In genomic region chr11:128666397-128666796, GRCh38 we compare ENCODE assay signal across 27 cellular contexts.
"Had no signal": no experiment of that assay in that cellular context is flagged by ENCODE, and none has a peak within 500 bp of the region (broad histone marks: within the 10 kb centered on the region; RNA-seq: fewer than 3 reads in every experiment).

No MANE protein-coding gene starts in this region.

- H3K9me3 ChIP-seq: colonic mucosa, esophagus muscularis mucosa, gastroesophageal sphincter, heart left ventricle, prostate gland, right atrium auricular region, sigmoid colon, stomach, thyroid gland had no signal

- H3K4me3 ChIP-seq: colonic mucosa, esophagus muscularis mucosa, gastroesophageal sphincter, heart left ventricle, hepatocyte, lung, prostate gland, right atrium auricular region, sigmoid colon, stomach, thyroid gland had no signal

- H3K4me1 ChIP-seq: colonic mucosa, esophagus muscularis mucosa, foreskin keratinocyte, gastroesophageal sphincter, prostate gland, right atrium auricular region, sigmoid colon, stomach had no signal

- H3K27me3 ChIP-seq: right atrium auricular region, sigmoid colon, thyroid gland had no signal

- DNase-seq: colonic mucosa; effector CD8-positive, alpha-beta T cell; endodermal cell; foreskin keratinocyte; heart left ventricle; kidney; midbrain; naive thymus-derived CD8-positive, alpha-beta T cell; nephron progenitor cell; nucleus accumbens; sigmoid colon; stimulated activated CD4-positive, alpha-beta T cell treated with anti-CD3 and anti-CD28 coated beads, Interleukin-2, amount 100 ng/mL, for 24 hours; stimulated activated CD4-positive, alpha-beta T cell treated with anti-CD3 and anti-CD28 coated beads, Interleukin-4, amount 100 ng/mL, for 24 hours; stimulated activated naive CD4-positive, alpha-beta T cell treated with Interleukin-2 at 50 U/mL for 16 hours; stomach; thyroid gland; trophoblast cell had no signal

- H3K9me3 Mint-ChIP-seq: dendritic cell treated with granulocyte-macrophage colony-stimulating factor and Interleukin-4, amounts not matched to agents 40 ng/mL and 50 ng/mL, for 4 days; endodermal cell; memory B cell; naive thymus-derived CD8-positive, alpha-beta T cell; nephron progenitor cell; stimulated activated effector memory CD8-positive, alpha-beta T cell treated with anti-CD3 and anti-CD28 coated beads, Interleukin-12 subunit alpha, Interleukin-12 subunit beta, amount 100 ng/mL, for 72 hours had no signal

- H3K36me3 ChIP-seq: colonic mucosa, esophagus muscularis mucosa, gastroesophageal sphincter, heart left ventricle, prostate gland, right atrium auricular region, sigmoid colon, stomach, thyroid gland had no signal

- H3K27ac Mint-ChIP-seq: dendritic cell treated with granulocyte-macrophage colony-stimulating factor and Interleukin-4, amounts not matched to agents 40 ng/mL and 50 ng/mL, for 4 days; endodermal cell; memory B cell; naive thymus-derived CD8-positive, alpha-beta T cell; stimulated activated effector memory CD8-positive, alpha-beta T cell treated with anti-CD3 and anti-CD28 coated beads, Interleukin-12 subunit alpha, Interleukin-12 subunit beta, amount 100 ng/mL, for 72 hours had no signal

- H3K36me3 Mint-ChIP-seq: memory B cell; naive thymus-derived CD8-positive, alpha-beta T cell; stimulated activated effector memory CD8-positive, alpha-beta T cell treated with anti-CD3 and anti-CD28 coated beads, Interleukin-12 subunit alpha, Interleukin-12 subunit beta, amount 100 ng/mL, for 72 hours had no signal

- ATAC-seq: foreskin keratinocyte; gastroesophageal sphincter; heart left ventricle; left lobe of liver; naive thymus-derived CD8-positive, alpha-beta T cell; stimulated activated effector memory CD8-positive, alpha-beta T cell treated with anti-CD3 and anti-CD28 coated beads, Interleukin-12 subunit alpha, Interleukin-12 subunit beta, amount 100 ng/mL, for 72 hours had no signal

- H3K4me3 Mint-ChIP-seq: dendritic cell treated with granulocyte-macrophage colony-stimulating factor and Interleukin-4, amounts not matched to agents 40 ng/mL and 50 ng/mL, for 4 days; endodermal cell; memory B cell; naive thymus-derived CD8-positive, alpha-beta T cell; nephron progenitor cell; stimulated activated effector memory CD8-positive, alpha-beta T cell treated with anti-CD3 and anti-CD28 coated beads, Interleukin-12 subunit alpha, Interleukin-12 subunit beta, amount 100 ng/mL, for 72 hours had no signal

- H3K27ac ChIP-seq: colonic mucosa, esophagus muscularis mucosa, foreskin keratinocyte, gastroesophageal sphincter, heart left ventricle, hepatocyte, prostate gland, right atrium auricular region, sigmoid colon, stomach, thyroid gland had no signal
